Comparison of ENCODE assay signal across 26 cellular contexts in the genomic region with DNA sequence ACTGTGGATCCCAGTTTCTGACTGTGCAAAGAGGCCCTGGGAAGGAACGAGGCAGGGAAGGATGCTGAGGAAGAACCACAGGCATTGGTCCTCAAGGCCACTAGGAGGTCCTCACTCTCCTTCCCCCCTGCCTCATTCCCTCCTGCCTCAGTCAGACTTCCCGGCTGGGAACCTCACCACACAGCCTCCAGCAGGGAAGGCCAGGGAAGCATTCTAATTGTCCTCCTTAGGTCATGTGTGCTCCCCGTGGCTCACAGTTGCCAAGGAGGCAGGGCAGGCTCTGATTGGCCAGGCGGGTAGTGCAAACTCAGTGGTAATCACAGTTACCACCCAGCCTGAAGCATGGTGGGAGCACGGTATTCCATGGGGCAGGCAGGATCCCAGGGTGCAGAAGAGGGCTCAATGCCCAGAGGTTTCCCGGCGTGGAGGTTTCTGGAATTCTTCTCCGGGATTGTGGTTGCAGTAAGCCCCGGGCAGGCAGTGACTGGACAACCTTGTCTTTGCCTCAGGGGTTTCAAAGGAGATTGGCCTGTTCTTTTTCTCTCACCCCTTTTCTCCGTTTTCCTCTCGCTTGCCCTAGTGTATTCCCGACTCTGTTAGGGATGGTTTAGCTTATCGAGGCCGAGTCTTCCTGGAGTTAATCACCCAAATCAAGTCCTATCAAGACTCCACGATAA. TPM values are rescaled to one million over a fixed set of nuclear protein-coding genes. Genes with fewer than 3 reads are reported as not detected.
"Had no signal": no experiment of that assay in that cellular context is flagged by ENCODE, and none has a peak within 500 bp of the region (broad histone marks: within the 10 kb centered on the region; RNA-seq: fewer than 3 reads in every experiment).

No MANE protein-coding gene starts in this region.

- H3K4me3 Mint-ChIP-seq: activated CD4-positive, alpha-beta memory T cell treated with anti-CD3 and anti-CD28 coated beads, Interleukin-2, amount 10 ng/mL, durations not matched to agents 7 days and 5 days; activated CD4-positive, alpha-beta T cell treated with anti-CD3 and anti-CD28 coated beads, Interleukin-2, amount 10 ng/mL, durations not matched to agents 24 days and 14 days; activated naive CD8-positive, alpha-beta T cell treated with anti-CD3 and anti-CD28 coated beads, Interleukin-2, amount 50 U/mL, for 24 hours; activated T-cell treated with anti-CD3 and anti-CD28 coated beads, Interleukin-2, amount 50 U/mL, for 72 hours; brain; dendritic cell treated with granulocyte-macrophage colony-stimulating factor and Interleukin-4, amounts not matched to agents 40 ng/mL and 50 ng/mL, for 4 days; stimulated activated naive B cell treated with anti-CD40 and anti-IgM and Interleukin-4, amounts not matched to agents 10 μg/mL and 1 μg/mL and 100 μg/mL, for 72 hours; type B pancreatic cell had no signal

- H3K4me3 ChIP-seq: heart right ventricle, testis had no signal

- H3K4me1 Mint-ChIP-seq: activated CD4-positive, alpha-beta memory T cell treated with anti-CD3 and anti-CD28 coated beads, Interleukin-2, amount 10 ng/mL, durations not matched to agents 7 days and 5 days; activated CD4-positive, alpha-beta T cell treated with anti-CD3 and anti-CD28 coated beads, Interleukin-2, amount 10 ng/mL, durations not matched to agents 24 days and 14 days; activated naive CD8-positive, alpha-beta T cell treated with anti-CD3 and anti-CD28 coated beads, Interleukin-2, amount 50 U/mL, for 24 hours; stimulated activated naive B cell treated with anti-CD40 and anti-IgM and Interleukin-4, amounts not matched to agents 10 μg/mL and 1 μg/mL and 100 μg/mL, for 72 hours had no signal

- H3K4me1 ChIP-seq: testis had no signal

- H3K9me3 ChIP-seq: testis had no signal

- DNase-seq: activated CD4-positive, alpha-beta memory T cell treated with anti-CD3 and anti-CD28 coated beads, Interleukin-2, amount 10 ng/mL, durations not matched to agents 7 days and 5 days; activated CD4-positive, alpha-beta T cell treated with anti-CD3 and anti-CD28 coated beads, Interleukin-2, amount 10 ng/mL, durations not matched to agents 24 days and 14 days; activated gamma-delta T cell; activated naive CD4-positive, alpha-beta T cell treated with anti-CD3 and anti-CD28 coated beads, Interleukin-2, amount 50 U/mL, for 16 hours; activated naive CD8-positive, alpha-beta T cell treated with anti-CD3 and anti-CD28 coated beads, Interleukin-2, amount 50 U/mL, for 24 hours; activated T-cell treated with anti-CD3 and anti-CD28 coated beads, Interleukin-2, amount 50 U/mL, for 72 hours; effector CD4-positive, alpha-beta T cell; foreskin fibroblast; heart right ventricle; mesenchymal stem cell; retina; stimulated activated CD4-positive, alpha-beta T cell treated with anti-CD3 and anti-CD28 coated beads, Interleukin-2, amount 100 ng/mL, for 48 hours; stimulated activated CD8-positive, alpha-beta memory T cell treated with anti-CD3 and anti-CD28 coated beads, Interleukin-4, amount 100 ng/mL, for 48 hours; stimulated activated naive B cell treated with anti-CD40 and anti-IgM and Interleukin-4, amounts not matched to agents 10 μg/mL and 1 μg/mL and 100 μg/mL, for 72 hours; testis had no signal

- H3K27me3 Mint-ChIP-seq: activated naive CD8-positive, alpha-beta T cell treated with anti-CD3 and anti-CD28 coated beads, Interleukin-2, amount 50 U/mL, for 24 hours; dendritic cell treated with granulocyte-macrophage colony-stimulating factor and Interleukin-4, amounts not matched to agents 40 ng/mL and 50 ng/mL, for 4 days had no signal

- H3K27ac Mint-ChIP-seq: activated CD4-positive, alpha-beta memory T cell treated with anti-CD3 and anti-CD28 coated beads, Interleukin-2, amount 10 ng/mL, durations not matched to agents 7 days and 5 days; activated CD4-positive, alpha-beta T cell treated with anti-CD3 and anti-CD28 coated beads, Interleukin-2, amount 10 ng/mL, durations not matched to agents 24 days and 14 days; activated naive CD8-positive, alpha-beta T cell treated with anti-CD3 and anti-CD28 coated beads, Interleukin-2, amount 50 U/mL, for 24 hours; activated T-cell treated with anti-CD3 and anti-CD28 coated beads, Interleukin-2, amount 50 U/mL, for 72 hours; brain; dendritic cell treated with granulocyte-macrophage colony-stimulating factor and Interleukin-4, amounts not matched to agents 40 ng/mL and 50 ng/mL, for 4 days; progenitor cell of endocrine pancreas; stimulated activated naive B cell treated with anti-CD40 and anti-IgM and Interleukin-4, amounts not matched to agents 10 μg/mL and 1 μg/mL and 100 μg/mL, for 72 hours; type B pancreatic cell had no signal

- H3K36me3 Mint-ChIP-seq: brain; stimulated activated naive B cell treated with anti-CD40 and anti-IgM and Interleukin-4, amounts not matched to agents 10 μg/mL and 1 μg/mL and 100 μg/mL, for 72 hours; type B pancreatic cell had no signal

- H3K9me3 Mint-ChIP-seq: activated CD4-positive, alpha-beta memory T cell treated with anti-CD3 and anti-CD28 coated beads, Interleukin-2, amount 10 ng/mL, durations not matched to agents 7 days and 5 days; activated CD4-positive, alpha-beta T cell treated with anti-CD3 and anti-CD28 coated beads, Interleukin-2, amount 10 ng/mL, durations not matched to agents 24 days and 14 days; activated naive CD8-positive, alpha-beta T cell treated with anti-CD3 and anti-CD28 coated beads, Interleukin-2, amount 50 U/mL, for 24 hours; activated T-cell treated with anti-CD3 and anti-CD28 coated beads, Interleukin-2, amount 50 U/mL, for 72 hours; dendritic cell treated with granulocyte-macrophage colony-stimulating factor and Interleukin-4, amounts not matched to agents 40 ng/mL and 50 ng/mL, for 4 days; stimulated activated naive B cell treated with anti-CD40 and anti-IgM and Interleukin-4, amounts not matched to agents 10 μg/mL and 1 μg/mL and 100 μg/mL, for 72 hours; type B pancreatic cell had no signal

- H3K27ac ChIP-seq: heart right ventricle, testis had no signal

- H3K27me3 ChIP-seq: heart right ventricle, testis had no signal

- H3K36me3 ChIP-seq: heart right ventricle had no signal

- ATAC-seq: activated CD4-positive, CD25-positive, alpha-beta regulatory T cell treated with anti-CD3 and anti-CD28 coated beads, Interleukin-2, amount 50 U/mL, for 24 hours; activated naive CD8-positive, alpha-beta T cell treated with anti-CD3 and anti-CD28 coated beads, Interleukin-2, amount 50 U/mL, for 24 hours; activated T-cell treated with anti-CD3 and anti-CD28 coated beads, Interleukin-2, amount 50 U/mL, for 72 hours; heart right ventricle; left colon; stimulated activated naive B cell treated with anti-CD40 and anti-IgM and Interleukin-4, amounts not matched to agents 10 μg/mL and 1 μg/mL and 100 μg/mL, for 72 hours had no signal

RNA-seq across cellular contexts. Expression of gene FER1L5, which starts 27.1 kb away (rescaled TPM):
- total RNA-seq: activated CD4-positive, alpha-beta memory T cell treated with anti-CD3 and anti-CD28 coated beads, Interleukin-2, amount 10 ng/mL, durations not matched to agents 7 days and 5 days; activated CD4-positive, alpha-beta T cell treated with anti-CD3 and anti-CD28 coated beads, Interleukin-2, amount 10 ng/mL, durations not matched to agents 24 days and 14 days; activated T-cell treated with anti-CD3 and anti-CD28 coated beads, Interleukin-2, amount 50 U/mL, for 72 hours; lower leg skin; mononuclear cell; myocyte; omental fat pad; T-helper 2 cell treated with Interferon-gamma antibody and Interleukin-4, amounts not matched to agents 100 ng/mL and 5 ng/mL, for 36 hours had no signal
